9 cellular contexts compared by ENCODE assay signal in the genomic region with DNA sequence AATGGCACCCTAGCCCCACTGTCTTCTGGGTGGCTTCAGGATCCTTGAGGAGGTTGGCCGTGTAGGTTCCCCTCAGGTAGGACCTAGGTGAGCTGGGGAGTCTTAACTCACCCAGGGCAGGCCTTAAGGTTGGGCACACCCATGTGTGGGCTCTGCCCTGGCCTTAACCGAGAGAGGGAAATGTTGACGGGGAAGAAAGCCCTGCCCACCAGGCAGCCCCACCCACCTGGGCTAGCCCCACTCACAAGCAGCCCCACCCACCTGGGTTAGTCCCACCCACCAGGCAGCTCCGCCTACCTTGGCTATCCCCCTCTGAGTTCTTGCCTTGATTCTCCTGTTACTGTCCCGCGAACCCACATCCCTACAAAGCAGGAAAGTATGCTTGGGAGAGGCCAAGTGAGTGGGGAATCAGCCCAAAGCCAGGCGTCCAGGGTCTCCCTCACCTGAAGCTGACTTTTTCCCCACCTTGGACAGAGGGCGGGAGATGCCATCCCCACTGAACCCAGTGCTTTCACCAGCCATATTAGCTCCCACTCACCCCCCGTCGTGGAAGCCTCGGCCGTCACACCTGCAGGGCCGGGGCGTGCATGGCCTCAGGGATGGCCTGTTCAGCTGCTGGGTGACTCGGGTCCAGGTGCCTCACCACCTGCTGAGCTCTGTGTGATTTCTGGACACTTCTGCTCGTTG. TPM values are rescaled to one million over a fixed set of nuclear protein-coding genes. Genes with fewer than 3 reads are reported as not detected.
DNase-seq lines count a peak whose midpoint lies in the region; ATAC-seq, FAIRE-seq and TF ChIP-seq lines count a peak whose summit lies in the region.
"Had no signal": no experiment of that assay in that cellular context is flagged by ENCODE, and none has a peak within 500 bp of the region (broad histone marks: within the 10 kb centered on the region; RNA-seq: fewer than 3 reads in every experiment).

A gene (plus strand): TSS at position 337 of the 687 bp plus-strand sequence. CDS start 1,200 bp downstream, outside the sequence.

- H3K4me1 Mint-ChIP-seq in activated CD4-positive, alpha-beta memory T cell treated with anti-CD3 and anti-CD28 coated beads, Interleukin-2, amount 10 ng/mL, durations not matched to agents 7 days and 5 days: peaks cover 52% of the 10 kb centered on the region

- no peak for ATAC-seq in HG02885 (IDR thresholded peaks at IDR 0.05; ENCODE audit: poor library complexity, unreplicated experiment)
- ATAC-seq: effector memory CD8-positive, alpha-beta T cell had no signal

- no peak within 1 kb of the TSS for H3K27ac ChIP-seq in kidney (ENCODE audit: low read depth in 2 of 2, low read length in 2 of 2)

- no peaks in the 10 kb centered on the region for H3K27me3 Mint-ChIP-seq in activated CD4-positive, alpha-beta memory T cell treated with anti-CD3 and anti-CD28 coated beads, Interleukin-2, amount 10 ng/mL, durations not matched to agents 7 days and 5 days

- H3K4me3 Mint-ChIP-seq in activated CD4-positive, alpha-beta memory T cell treated with anti-CD3 and anti-CD28 coated beads, Interleukin-2, amount 10 ng/mL, durations not matched to agents 7 days and 5 days: no peak within 1 kb of the TSS

- intact Hi-C loops in kidney (cut with DNase I): no loop called here

- no peak; the same call in 1 of the 2 replicates for TF ChIP-seq RAD21 in Ishikawa (IDR thresholded peaks at IDR 0.05; ENCODE audit: low read depth)

- no peak within 1 kb of the TSS for H3K4me3 ChIP-seq in kidney (ENCODE audit: low read length in 2 of 2)

- H3K9me3 Mint-ChIP-seq in activated CD4-positive, alpha-beta memory T cell treated with anti-CD3 and anti-CD28 coated beads, Interleukin-2, amount 10 ng/mL, durations not matched to agents 7 days and 5 days: no peaks in the 10 kb centered on the region

- POLR2A ChIA-PET in activated CD4-positive, alpha-beta memory T cell treated with anti-CD3 and anti-CD28 coated beads, Interleukin-2, amount 10 ng/mL, durations not matched to agents 7 days and 5 days (lab: Charles Lee): no interaction called here

- H3K9me3 ChIP-seq in kidney (ENCODE audit: control insufficient read depth in 1 of 2, low read length in 2 of 2): no peaks in the 10 kb centered on the region

- FAIRE-seq in kidney (lab: Jason Lieb, UNC): no peak

- H3K27ac Mint-ChIP-seq in activated CD4-positive, alpha-beta memory T cell treated with anti-CD3 and anti-CD28 coated beads, Interleukin-2, amount 10 ng/mL, durations not matched to agents 7 days and 5 days: no peak within 1 kb of the TSS

- 0 out of 2 replicates have a peak, but pooled peaks have one; percentile 32 for TF ChIP-seq EP300 in Ishikawa (IDR thresholded peaks at IDR 0.05; ENCODE audit: borderline replicate concordance)

- H3K36me3 ChIP-seq in kidney (ENCODE audit: control insufficient read depth in 1 of 2, insufficient read depth in 2 of 2, low read length in 2 of 2): no peaks in the 10 kb centered on the region

- no peak for TF ChIP-seq CTCF in kidney (IDR thresholded peaks at IDR 0.05; ENCODE audit: borderline replicate concordance, extremely low read depth, insufficient read depth)

- CTCF ChIA-PET in activated CD4-positive, alpha-beta memory T cell treated with anti-CD3 and anti-CD28 coated beads, Interleukin-2, amount 10 ng/mL, durations not matched to agents 7 days and 5 days (lab: Charles Lee): interaction anchor here (1.3 to 1.7 kb wide), 3 partner anchors 40 to 380 kb away, joined by 3 to 4 read pairs (median 4); no protein-coding TSS in a partner anchor

- peak; percentile 85 for DNase-seq in DMS114 treated with DMSO at 0.1 percent for 48 hours (lab: John Stamatoyannopoulos, UW; ENCODE audit: unreplicated experiment)
- DNase-seq in activated CD4-positive, alpha-beta memory T cell treated with anti-CD3 and anti-CD28 coated beads, Interleukin-2, amount 10 ng/mL, durations not matched to agents 7 days and 5 days: peak; percentile 51
- peak; percentile 69 for DNase-seq in kidney
- no peak for DNase-seq in MV-4-11 (lab: John Stamatoyannopoulos, UW)
- no peak for DNase-seq in GDM1 (lab: John Stamatoyannopoulos, UW)
- DNase-seq in NOMO-1 treated with dmso at 0.1 percent for 144 hours (lab: John Stamatoyannopoulos, UW; ENCODE audit: unreplicated experiment): no peak

- H3K4me1 ChIP-seq in kidney (ENCODE audit: control insufficient read depth in 1 of 2, insufficient read depth in 1 of 2, low read depth in 1 of 2, low read length in 2 of 2): peaks cover 22 to 25% of the 10 kb centered on the region in 2 donors

- H3K9ac ChIP-seq in kidney (ENCODE audit: low read length in 2 of 2): no peak within 1 kb of the TSS

- no peaks in the 10 kb centered on the region for H3K36me3 Mint-ChIP-seq in activated CD4-positive, alpha-beta memory T cell treated with anti-CD3 and anti-CD28 coated beads, Interleukin-2, amount 10 ng/mL, durations not matched to agents 7 days and 5 days (ENCODE audit: low read depth)

TF ChIP-seq in Ishikawa, 13 proteins besides CTCF, POLR2A, EP300 and RAD21:
- TF ChIP-seq, protein P1, sequence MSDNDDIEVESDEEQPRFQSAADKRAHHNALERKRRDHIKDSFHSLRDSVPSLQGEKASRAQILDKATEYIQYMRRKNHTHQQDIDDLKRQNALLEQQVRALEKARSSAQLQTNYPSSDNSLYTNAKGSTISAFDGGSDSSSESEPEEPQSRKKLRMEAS (IDR thresholded peaks at IDR 0.05): peak; percentile 89
- TF ChIP-seq TCF12 (IDR thresholded peaks at IDR 0.05; ENCODE audit: low read depth) (peak; percentile 80), CEBPB (IDR thresholded peaks at IDR 0.05) (no peak; the same call in 1 of the 2 replicates), NFIC (IDR thresholded peaks at IDR 0.05) (peak; percentile 18; the same call in 1 of the 2 replicates), FOXM1 (IDR thresholded peaks at IDR 0.05; ENCODE audit: borderline replicate concordance, low read depth) (no peak), CREB1 (IDR thresholded peaks at IDR 0.05; ENCODE audit: low read depth) (no peak), EGR1 (IDR thresholded peaks at IDR 0.05) (no peak), TEAD4 (IDR thresholded peaks at IDR 0.05) (0 out of 2 replicates have a peak, but pooled peaks have one; percentile 10), ZBTB7A (IDR thresholded peaks at IDR 0.05; ENCODE audit: low read depth) (no peak), TAF1 (IDR thresholded peaks at IDR 0.05; ENCODE audit: low read depth) (peak; percentile 79; the same call in 1 of the 2 replicates), YY1 (IDR thresholded peaks at IDR 0.05; ENCODE audit: low read depth) (peak; percentile 59; the same call in 1 of the 2 replicates)
- TF ChIP-seq, protein P2, sequence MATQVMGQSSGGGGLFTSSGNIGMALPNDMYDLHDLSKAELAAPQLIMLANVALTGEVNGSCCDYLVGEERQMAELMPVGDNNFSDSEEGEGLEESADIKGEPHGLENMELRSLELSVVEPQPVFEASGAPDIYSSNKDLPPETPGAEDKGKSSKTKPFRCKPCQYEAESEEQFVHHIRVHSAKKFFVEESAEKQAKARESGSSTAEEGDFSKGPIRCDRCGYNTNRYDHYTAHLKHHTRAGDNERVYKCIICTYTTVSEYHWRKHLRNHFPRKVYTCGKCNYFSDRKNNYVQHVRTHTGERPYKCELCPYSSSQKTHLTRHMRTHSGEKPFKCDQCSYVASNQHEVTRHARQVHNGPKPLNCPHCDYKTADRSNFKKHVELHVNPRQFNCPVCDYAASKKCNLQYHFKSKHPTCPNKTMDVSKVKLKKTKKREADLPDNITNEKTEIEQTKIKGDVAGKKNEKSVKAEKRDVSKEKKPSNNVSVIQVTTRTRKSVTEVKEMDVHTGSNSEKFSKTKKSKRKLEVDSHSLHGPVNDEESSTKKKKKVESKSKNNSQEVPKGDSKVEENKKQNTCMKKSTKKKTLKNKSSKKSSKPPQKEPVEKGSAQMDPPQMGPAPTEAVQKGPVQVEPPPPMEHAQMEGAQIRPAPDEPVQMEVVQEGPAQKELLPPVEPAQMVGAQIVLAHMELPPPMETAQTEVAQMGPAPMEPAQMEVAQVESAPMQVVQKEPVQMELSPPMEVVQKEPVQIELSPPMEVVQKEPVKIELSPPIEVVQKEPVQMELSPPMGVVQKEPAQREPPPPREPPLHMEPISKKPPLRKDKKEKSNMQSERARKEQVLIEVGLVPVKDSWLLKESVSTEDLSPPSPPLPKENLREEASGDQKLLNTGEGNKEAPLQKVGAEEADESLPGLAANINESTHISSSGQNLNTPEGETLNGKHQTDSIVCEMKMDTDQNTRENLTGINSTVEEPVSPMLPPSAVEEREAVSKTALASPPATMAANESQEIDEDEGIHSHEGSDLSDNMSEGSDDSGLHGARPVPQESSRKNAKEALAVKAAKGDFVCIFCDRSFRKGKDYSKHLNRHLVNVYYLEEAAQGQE (IDR thresholded peaks at IDR 0.05; ENCODE audit: low read depth): no peak; the same call in 1 of the 2 replicates
- TF ChIP-seq, protein P3, sequence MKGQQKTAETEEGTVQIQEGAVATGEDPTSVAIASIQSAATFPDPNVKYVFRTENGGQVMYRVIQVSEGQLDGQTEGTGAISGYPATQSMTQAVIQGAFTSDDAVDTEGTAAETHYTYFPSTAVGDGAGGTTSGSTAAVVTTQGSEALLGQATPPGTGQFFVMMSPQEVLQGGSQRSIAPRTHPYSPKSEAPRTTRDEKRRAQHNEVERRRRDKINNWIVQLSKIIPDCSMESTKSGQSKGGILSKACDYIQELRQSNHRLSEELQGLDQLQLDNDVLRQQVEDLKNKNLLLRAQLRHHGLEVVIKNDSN (IDR thresholded peaks at IDR 0.05): 0 out of 2 replicates have a peak, but pooled peaks have one; percentile 16

RNA-seq across cellular contexts. Expression of the gene that starts here (rescaled TPM):
- not detected for total RNA-seq in activated CD4-positive, alpha-beta memory T cell treated with anti-CD3 and anti-CD28 coated beads, Interleukin-2, amount 10 ng/mL, durations not matched to agents 7 days and 5 days
- 2.6 TPM for total RNA-seq in kidney
- polyA plus RNA-seq in kidney (ENCODE audit: insufficient read depth, low read depth, low replicate concordance): not detected

Comparison
In these comparisons a context has a peak if more than half of its experiments do, and no peak if none do; other contexts are left out.
1. Peak in DNase-seq in activated CD4-positive, alpha-beta memory T cell treated with anti-CD3 and anti-CD28 coated beads, Interleukin-2, amount 10 ng/mL, durations not matched to agents 7 days and 5 days; RNA of the gene not detected or under 1 TPM.
2. DNase-seq: peak in DMS114 treated with DMSO at 0.1 percent for 48 hours (single experiment) and kidney (single experiment); none in MV-4-11 (single experiment), GDM1 (single experiment) and NOMO-1 treated with dmso at 0.1 percent for 144 hours (single experiment).